1 cellular context compared by ENCODE assay signal in the genomic region with DNA sequence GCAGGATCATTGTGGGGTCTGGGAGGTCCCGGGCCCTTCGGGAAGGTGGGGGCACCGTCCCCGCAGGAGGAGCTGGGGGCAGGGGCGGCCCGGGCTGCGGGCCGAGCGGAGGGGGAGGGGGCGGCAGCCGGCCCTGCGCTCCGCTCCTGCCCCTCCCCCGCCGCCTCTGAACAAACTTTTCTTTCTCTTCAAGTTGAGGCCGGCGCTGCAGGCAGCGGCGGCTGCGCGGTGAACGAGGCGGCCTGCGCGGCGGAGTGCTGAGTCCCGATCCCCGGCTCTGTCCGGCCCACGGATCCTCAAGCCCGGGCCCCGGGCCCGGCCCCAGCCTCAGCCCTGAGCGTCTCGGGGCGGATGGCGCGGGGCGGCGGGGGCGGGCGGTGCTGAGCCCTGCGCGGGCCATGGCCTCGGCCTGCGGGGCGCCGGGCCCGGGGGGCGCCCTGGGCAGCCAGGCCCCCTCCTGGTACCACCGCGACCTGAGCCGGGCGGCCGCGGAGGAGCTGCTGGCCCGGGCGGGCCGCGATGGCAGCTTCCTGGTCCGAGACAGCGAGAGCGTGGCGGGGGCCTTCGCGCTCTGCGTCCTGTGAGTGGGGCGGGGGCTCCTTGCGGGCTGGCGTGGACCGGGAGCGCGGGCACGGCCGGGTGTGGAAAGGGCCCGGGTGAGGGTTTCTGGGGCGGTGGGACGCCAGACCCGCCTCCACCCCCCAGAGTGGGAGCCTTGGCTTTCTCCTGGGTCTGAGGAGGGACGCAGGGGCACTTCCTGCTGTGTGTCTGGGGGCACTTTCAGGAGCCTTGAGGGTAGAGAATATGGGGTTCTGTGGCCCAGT.
A peak's percentile ranks its signal among the peaks of the same experiment; 100 is the strongest.
TF ChIP-seq lines count a peak whose summit lies in the region.

A gene with protein sequence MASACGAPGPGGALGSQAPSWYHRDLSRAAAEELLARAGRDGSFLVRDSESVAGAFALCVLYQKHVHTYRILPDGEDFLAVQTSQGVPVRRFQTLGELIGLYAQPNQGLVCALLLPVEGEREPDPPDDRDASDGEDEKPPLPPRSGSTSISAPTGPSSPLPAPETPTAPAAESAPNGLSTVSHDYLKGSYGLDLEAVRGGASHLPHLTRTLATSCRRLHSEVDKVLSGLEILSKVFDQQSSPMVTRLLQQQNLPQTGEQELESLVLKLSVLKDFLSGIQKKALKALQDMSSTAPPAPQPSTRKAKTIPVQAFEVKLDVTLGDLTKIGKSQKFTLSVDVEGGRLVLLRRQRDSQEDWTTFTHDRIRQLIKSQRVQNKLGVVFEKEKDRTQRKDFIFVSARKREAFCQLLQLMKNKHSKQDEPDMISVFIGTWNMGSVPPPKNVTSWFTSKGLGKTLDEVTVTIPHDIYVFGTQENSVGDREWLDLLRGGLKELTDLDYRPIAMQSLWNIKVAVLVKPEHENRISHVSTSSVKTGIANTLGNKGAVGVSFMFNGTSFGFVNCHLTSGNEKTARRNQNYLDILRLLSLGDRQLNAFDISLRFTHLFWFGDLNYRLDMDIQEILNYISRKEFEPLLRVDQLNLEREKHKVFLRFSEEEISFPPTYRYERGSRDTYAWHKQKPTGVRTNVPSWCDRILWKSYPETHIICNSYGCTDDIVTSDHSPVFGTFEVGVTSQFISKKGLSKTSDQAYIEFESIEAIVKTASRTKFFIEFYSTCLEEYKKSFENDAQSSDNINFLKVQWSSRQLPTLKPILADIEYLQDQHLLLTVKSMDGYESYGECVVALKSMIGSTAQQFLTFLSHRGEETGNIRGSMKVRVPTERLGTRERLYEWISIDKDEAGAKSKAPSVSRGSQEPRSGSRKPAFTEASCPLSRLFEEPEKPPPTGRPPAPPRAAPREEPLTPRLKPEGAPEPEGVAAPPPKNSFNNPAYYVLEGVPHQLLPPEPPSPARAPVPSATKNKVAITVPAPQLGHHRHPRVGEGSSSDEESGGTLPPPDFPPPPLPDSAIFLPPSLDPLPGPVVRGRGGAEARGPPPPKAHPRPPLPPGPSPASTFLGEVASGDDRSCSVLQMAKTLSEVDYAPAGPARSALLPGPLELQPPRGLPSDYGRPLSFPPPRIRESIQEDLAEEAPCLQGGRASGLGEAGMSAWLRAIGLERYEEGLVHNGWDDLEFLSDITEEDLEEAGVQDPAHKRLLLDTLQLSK (plus strand): TSS at position 181 of the 824 bp plus-strand sequence. CDS start 218 bp downstream, at position 399.

TF ChIP-seq in H1, 55 proteins besides CTCF, POLR2A, EP300 and RAD21:
- TF ChIP-seq TAF1 (IDR thresholded peaks at IDR 0.05; ENCODE audit: low read depth, low read length) (peak; percentile 54; the same call in 1 of the 2 replicates), KDM4A (IDR thresholded peaks at IDR 0.05; ENCODE audit: low read depth, low read length, severe bottlenecking) (peak; percentile 11), TEAD4 (IDR thresholded peaks at IDR 0.05; ENCODE audit: low read depth, low read length) (no peak), KDM1A (IDR thresholded peaks at IDR 0.05; ENCODE audit: borderline replicate concordance, low read length) (no peak), SIN3A (conservative IDR thresholded peaks at IDR 0.05 in 1 of 2, IDR thresholded peaks at IDR 0.05 in 1 of 2; ENCODE audit: low read depth in 1 of 2, low read length in 2 of 2) (peak in 1 of 2 experiments; percentile 44; a peak in 1 of 4 replicates), RNF2 (IDR thresholded peaks at IDR 0.05; ENCODE audit: borderline replicate concordance, low read depth, low read length, missing control alignments, poor library complexity, severe bottlenecking) (peak; percentile 40), SUZ12 (IDR thresholded peaks at IDR 0.05; ENCODE audit: low read length) (peak; percentile 15; the same call in 1 of the 2 replicates)
TF ChIP-seq in H1: peak in this region for 5.
